In the genomic region with DNA sequence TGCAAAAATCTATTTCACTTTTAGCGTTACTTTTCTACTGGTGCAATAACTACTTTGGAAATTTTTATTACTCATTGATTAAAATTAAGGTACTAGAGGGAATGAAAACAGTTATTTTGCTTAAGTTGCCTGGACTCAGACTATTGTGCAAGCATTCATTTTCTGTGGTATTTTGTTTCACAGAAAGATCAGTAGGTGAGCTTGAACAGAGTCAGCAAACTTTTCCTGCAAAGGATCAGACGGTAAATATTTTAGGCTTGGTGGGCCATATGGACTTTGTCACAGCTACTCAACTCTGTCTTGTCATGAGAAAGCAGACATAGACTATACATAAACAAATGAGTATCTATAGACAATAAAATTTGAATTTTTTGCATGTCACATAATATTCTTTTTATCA, we compare ENCODE assay signal across 18 cellular contexts.
DNase-seq lines count a peak whose midpoint lies in the region; FAIRE-seq and TF ChIP-seq lines count a peak whose summit lies in the region.
"Had no signal": no experiment of that assay in that cellular context is flagged by ENCODE, and none has a peak within 500 bp of the region (broad histone marks: within the 10 kb centered on the region; RNA-seq: fewer than 3 reads in every experiment).

No MANE protein-coding gene starts in this region.

- no peaks in the 10 kb centered on the region for H3K9me3 ChIP-seq in GM23248 (ENCODE audit: low read depth)
- H3K9me3 ChIP-seq: Peyer's patch had no signal

- H3K27ac ChIP-seq in GM23248 = peak overlapping the region; percentile 47
- H3K27ac ChIP-seq: Peyer's patch had no signal

- no peaks in the 10 kb centered on the region for H3K27me3 ChIP-seq in GM23248 (replicated peaks; ENCODE audit: insufficient read depth)
- H3K27me3 ChIP-seq: MG63, Peyer's patch had no signal

- H3K36me3 ChIP-seq in GM23248 (ENCODE audit: low read depth) = no peaks in the 10 kb centered on the region
- H3K36me3 ChIP-seq: MG63, Peyer's patch had no signal

- no peak for FAIRE-seq in HTR-8/SVneo (lab: Jason Lieb, UNC)

- no peaks in the 10 kb centered on the region for H3K9me2 ChIP-seq in GM23248 (ENCODE audit: insufficient read depth)

- H3K79me2 ChIP-seq in GM23248 (ENCODE audit: insufficient read depth) = no peaks in the 10 kb centered on the region

- TF ChIP-seq CTCF in astrocyte of the spinal cord (IDR thresholded peaks at IDR 0.05; ENCODE audit: low read depth, low read length) (no peak), fibroblast of pulmonary artery (IDR thresholded peaks at IDR 0.05; ENCODE audit: low read length, missing control alignments) (no peak)

- peaks cover 25% of the 10 kb centered on the region for H3K4me1 ChIP-seq in GM23248 (ENCODE audit: insufficient read depth)
- H3K4me1 ChIP-seq: Peyer's patch had no signal

- peak overlapping the region; percentile 49; the same call in 1 of the 2 replicates for H2AFZ ChIP-seq in GM23248

- DNase-seq in GM23248 (peak; percentile 50), astrocyte of the spinal cord (ENCODE audit: low read depth, low spot score) (peak; percentile 44), fibroblast of pulmonary artery (ENCODE audit: low read depth) (peak; percentile 53), renal cortical epithelial cell (ENCODE audit: low read depth) (peak; percentile 64), posterior vena cava (ENCODE audit: low spot score) (no peak), HTR-8/SVneo (ENCODE audit: insufficient read length, low spot score) (no peak), ureter (ENCODE audit: low spot score) (no peak)
- DNase-seq: CD4-positive, alpha-beta T cell; DMS79 treated with DMSO at 0.1 percent for 48 hours; GF-D8; H7; MG63; NCI-H1105; NCI-H1694 treated with DMSO at 0.1 percent for 48 hours; NCI-H446 treated with DMSO at 0.1 percent for 48 hours; NCI-H774; Peyer's patch; SHP77 had no signal

- H3K4me3 ChIP-seq in GM23248 (no peak overlapping the region), astrocyte of the spinal cord (ENCODE audit: low read depth, low read length) (no peak overlapping the region), fibroblast of pulmonary artery (replicated peaks; ENCODE audit: low read depth, low read length) (no peak overlapping the region)
- H3K4me3 ChIP-seq: MG63, Peyer's patch had no signal

- 25 to 29% methylated on average over 2 of the region's 2 CpGs for WGBS in GM23248 (ENCODE audit: low coverage in 1 of 2, low lambda C conversion rate in 2 of 2, missing lambda C conversion rate in 2 of 2), 2 experiments

- no peaks in the 10 kb centered on the region for H4K20me1 ChIP-seq in GM23248 (ENCODE audit: insufficient read depth)

- intact Hi-C loops in posterior vena cava (cut with DNase I) = no loop called here

- in situ Hi-C loops in GM23248 (cut with MboI) = no loop called here
- in situ Hi-C loops in astrocyte of the spinal cord (cut with HindIII; ENCODE audit: low sequenced_read_pairs) = no loop called here

- peak overlapping the region; percentile 49 for H3K4me2 ChIP-seq in GM23248 (ENCODE audit: unreplicated experiment)

- no peak overlapping the region for H3K9ac ChIP-seq in GM23248

- peaks cover 28% of the 10 kb centered on the region for H3F3A ChIP-seq in GM23248 (ENCODE audit: insufficient read depth)

Comparison
In these comparisons a context has a peak if more than half of its experiments do, and no peak if none do; other contexts are left out.
1. DNase-seq: peak in GM23248 (single experiment), astrocyte of the spinal cord (single experiment), fibroblast of pulmonary artery (single experiment) and renal cortical epithelial cell (single experiment); none in posterior vena cava (single experiment), HTR-8/SVneo (single experiment) and ureter (single experiment).